ENCODE assay signal across 13 cellular contexts in the genomic region with DNA sequence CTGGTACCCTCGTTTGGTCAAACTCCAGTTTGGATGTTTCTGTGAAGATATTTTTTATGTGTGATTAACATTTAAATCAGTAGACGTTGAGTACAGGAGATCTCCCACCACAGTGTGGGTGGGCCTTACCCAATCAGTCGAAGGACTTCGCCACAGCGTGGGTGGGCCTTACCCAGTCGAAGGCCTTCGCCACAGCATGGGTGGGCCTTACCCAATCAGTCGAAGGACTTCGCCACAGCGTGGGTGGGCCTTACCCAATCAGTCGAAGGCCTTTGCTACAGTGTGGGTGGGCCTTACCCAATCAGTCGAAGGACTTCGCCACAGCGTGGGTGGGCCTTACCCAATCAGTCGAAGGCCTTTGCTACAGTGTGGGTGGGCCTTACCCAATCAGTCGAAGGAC. TPM values are rescaled to one million over a fixed set of nuclear protein-coding genes. Genes with fewer than 3 reads are reported as not detected.
DNase-seq lines count a peak whose midpoint lies in the region; ATAC-seq, FAIRE-seq and TF ChIP-seq lines count a peak whose summit lies in the region.
"Not testable (repeated sequence)": the region's sequence is repeated elsewhere in the genome, so short reads cannot be mapped to it uniquely, and the experiment has no call there.
"Had no signal": no experiment of that assay in that cellular context is flagged by ENCODE, and none has a peak within 500 bp of the region (broad histone marks: within the 10 kb centered on the region; RNA-seq: fewer than 3 reads in every experiment).

No MANE protein-coding gene starts in this region.

- not testable (repeated sequence) for H3K36me3 Mint-ChIP-seq in T-helper 17 cell (ENCODE audit: low read depth)
- H3K36me3 Mint-ChIP-seq in activated CD4-positive, alpha-beta memory T cell treated with anti-CD3 and anti-CD28 coated beads, Interleukin-2, amount 10 ng/mL, durations not matched to agents 7 days and 5 days (ENCODE audit: low read depth) = peaks cover 21% of the 10 kb centered on the region
- peaks cover 16% of the 10 kb centered on the region for H3K36me3 Mint-ChIP-seq in natural killer cell treated with Interleukin-12 subunit alpha and Interleukin-12 subunit beta and Interleukin-15 and Interleukin-18, amount 100 ng/mL, for 72 hours
- H3K36me3 Mint-ChIP-seq in stimulated activated effector memory CD8-positive, alpha-beta T cell treated with anti-CD3 and anti-CD28 coated beads, Interleukin-12 subunit alpha, Interleukin-12 subunit beta, amount 100 ng/mL, for 72 hours = peaks cover 51% of the 10 kb centered on the region

- POLR2A ChIA-PET in activated CD4-positive, alpha-beta memory T cell treated with anti-CD3 and anti-CD28 coated beads, Interleukin-2, amount 10 ng/mL, durations not matched to agents 7 days and 5 days (lab: Charles Lee) = interaction anchor here (2.4 kb wide), 1 partner anchor 25 kb away, joined by 9 read pairs; the partner anchor contains the start of gene D2HGDH
- POLR2A ChIA-PET in K562 (lab: Yijun Ruan, JAX) = not testable (repeated sequence)

- intact Hi-C loops in K562 (cut with micrococcal nuclease) = not testable (repeated sequence)

- H3K27me3 Mint-ChIP-seq in T-helper 17 cell; activated CD4-positive, alpha-beta memory T cell treated with anti-CD3 and anti-CD28 coated beads, Interleukin-2, amount 10 ng/mL, durations not matched to agents 7 days and 5 days; natural killer cell treated with Interleukin-12 subunit alpha and Interleukin-12 subunit beta and Interleukin-15 and Interleukin-18, amount 100 ng/mL, for 72 hours: not testable (repeated sequence)

- in situ Hi-C loops in K562 (cut with MboI) = not testable (repeated sequence)

- peaks cover 13 to 21% of the 10 kb centered on the region in 2 experiments for H3K4me1 ChIP-seq in K562 (replicated peaks in 1 of 2; ENCODE audit: control insufficient read depth in 2 of 2, insufficient read depth in 2 of 2, low read length in 2 of 2)
- not testable (repeated sequence) for H3K4me1 ChIP-seq in hepatocyte (ENCODE audit: insufficient read depth)

- not testable (repeated sequence) for H3K27me3 ChIP-seq in K562 (ENCODE audit: control insufficient read depth in 2 of 2, insufficient read depth in 2 of 2, low read length in 2 of 2); hepatocyte

- H3K9me2 ChIP-seq in hepatocyte (replicated peaks; ENCODE audit: insufficient read depth) = not testable (repeated sequence)

- H2AFZ ChIP-seq in K562 (ENCODE audit: low read depth, low read length); hepatocyte: not testable (repeated sequence)

- WGBS in K562 (ENCODE audit: insufficient coverage, low coverage, missing lambda C conversion rate) = 95% methylated on average over 10 of the region's 16 CpGs
- 98% methylated on average over 7 of the region's 16 CpGs for WGBS in hepatocyte (ENCODE audit: low lambda C conversion rate, missing lambda C conversion rate)

- not testable (repeated sequence) for H3K9me3 ChIP-seq in T-helper 17 cell (ENCODE audit: control insufficient read depth, low read length, poor library complexity, severe bottlenecking); K562 (replicated peaks; ENCODE audit: control insufficient read depth, insufficient read depth, low read depth, low read length); hepatocyte (ENCODE audit: low read depth)

- H3K4me3 Mint-ChIP-seq in T-helper 17 cell = not testable (repeated sequence)
- peak overlapping the region; percentile 1 for H3K4me3 Mint-ChIP-seq in activated CD4-positive, alpha-beta memory T cell treated with anti-CD3 and anti-CD28 coated beads, Interleukin-2, amount 10 ng/mL, durations not matched to agents 7 days and 5 days
- peak overlapping the region; percentile 26 for H3K4me3 Mint-ChIP-seq in natural killer cell treated with Interleukin-12 subunit alpha and Interleukin-12 subunit beta and Interleukin-15 and Interleukin-18, amount 100 ng/mL, for 72 hours
- peak overlapping the region; percentile 7 for H3K4me3 Mint-ChIP-seq in stimulated activated effector memory CD8-positive, alpha-beta T cell treated with anti-CD3 and anti-CD28 coated beads, Interleukin-12 subunit alpha, Interleukin-12 subunit beta, amount 100 ng/mL, for 72 hours

- H3K9me1 ChIP-seq in K562 (ENCODE audit: control insufficient read depth, insufficient read depth, low read length) = not testable (repeated sequence)

- CTCF ChIA-PET in activated CD4-positive, alpha-beta memory T cell treated with anti-CD3 and anti-CD28 coated beads, Interleukin-2, amount 10 ng/mL, durations not matched to agents 7 days and 5 days (lab: Charles Lee) = not testable (repeated sequence)
- CTCF ChIA-PET in K562 (lab: Yijun Ruan, JAX; ENCODE audit: low intra/inter-chr PET ratio) = interaction anchor here (0.6 kb wide), 1 partner anchor 1330 kb away, joined by 3 read pairs; no protein-coding TSS in a partner anchor

- H3K9ac ChIP-seq in K562 (ENCODE audit: insufficient read depth in 1 of 2, low read depth in 2 of 2, low read length in 2 of 2) = not testable (repeated sequence)

- not testable (repeated sequence) for TF ChIP-seq CTCF in C4-2B (conservative IDR thresholded peaks at IDR 0.05); K562 (IDR thresholded peaks at IDR 0.05 in 2 of 3, conservative IDR thresholded peaks at IDR 0.05 in 1 of 3; ENCODE audit: insufficient read depth in 2 of 3, low read depth in 1 of 3, low read length in 3 of 3); hepatocyte (IDR thresholded peaks at IDR 0.05; ENCODE audit: poor library complexity)

- not testable (repeated sequence) for H3K9me3 Mint-ChIP-seq in activated CD4-positive, alpha-beta memory T cell treated with anti-CD3 and anti-CD28 coated beads, Interleukin-2, amount 10 ng/mL, durations not matched to agents 7 days and 5 days; natural killer cell treated with Interleukin-12 subunit alpha and Interleukin-12 subunit beta and Interleukin-15 and Interleukin-18, amount 100 ng/mL, for 72 hours; stimulated activated effector memory CD8-positive, alpha-beta T cell treated with anti-CD3 and anti-CD28 coated beads, Interleukin-12 subunit alpha, Interleukin-12 subunit beta, amount 100 ng/mL, for 72 hours

- not testable (repeated sequence) for DNase-seq in T-helper 17 cell; activated CD4-positive, alpha-beta memory T cell treated with anti-CD3 and anti-CD28 coated beads, Interleukin-2, amount 10 ng/mL, durations not matched to agents 7 days and 5 days; K562 (ENCODE audit: extremely low read depth in 1 of 4, low spot score in 3 of 4); hepatocyte (ENCODE audit: low spot score); stimulated activated effector memory CD8-positive, alpha-beta T cell treated with anti-CD3 and anti-CD28 coated beads, Interleukin-12 subunit alpha, Interleukin-12 subunit beta, amount 100 ng/mL, for 72 hours (ENCODE audit: low spot score in 2 of 2)
- peak; percentile 45 for DNase-seq in natural killer cell treated with Interleukin-12 subunit alpha and Interleukin-12 subunit beta and Interleukin-15 and Interleukin-18, amount 100 ng/mL, for 72 hours (ENCODE audit: low spot score)

- not testable (repeated sequence) for H4K20me1 ChIP-seq in K562 (replicated peaks; ENCODE audit: control insufficient read depth, insufficient read depth, low read length); hepatocyte (ENCODE audit: insufficient read depth, poor library complexity, severe bottlenecking)

- not testable (repeated sequence) for TF ChIP-seq RAD21 in K562 (CRISPR knock-in tag; conservative IDR thresholded peaks at IDR 0.05 in 1 of 2, IDR thresholded peaks at IDR 0.05 in 1 of 2)

- not testable (repeated sequence) for H3K4me3 ChIP-seq in K562, hepatocyte

- not testable (repeated sequence) for TF ChIP-seq EP300 in K562 (IDR thresholded peaks at IDR 0.05; ENCODE audit: low read length)

- H3K27ac Mint-ChIP-seq in T-helper 17 cell = peak overlapping the region; percentile 45
- peak overlapping the region; percentile 70 for H3K27ac Mint-ChIP-seq in activated CD4-positive, alpha-beta memory T cell treated with anti-CD3 and anti-CD28 coated beads, Interleukin-2, amount 10 ng/mL, durations not matched to agents 7 days and 5 days
- peak overlapping the region in 1 of 2 donors; percentile 2 for H3K27ac Mint-ChIP-seq in natural killer cell treated with Interleukin-12 subunit alpha and Interleukin-12 subunit beta and Interleukin-15 and Interleukin-18, amount 100 ng/mL, for 72 hours
- H3K27ac Mint-ChIP-seq in stimulated activated effector memory CD8-positive, alpha-beta T cell treated with anti-CD3 and anti-CD28 coated beads, Interleukin-12 subunit alpha, Interleukin-12 subunit beta, amount 100 ng/mL, for 72 hours = not testable (repeated sequence)

- not testable (repeated sequence) for FAIRE-seq in K562 (lab: Jason Lieb, UNC)

- TF ChIP-seq POLR2A in K562 (conservative IDR thresholded peaks at IDR 0.05) = not testable (repeated sequence)

- not testable (repeated sequence) for ATAC-seq in T-helper 17 cell; K562; natural killer cell treated with Interleukin-12 subunit alpha and Interleukin-12 subunit beta and Interleukin-15 and Interleukin-18, amount 100 ng/mL, for 72 hours; stimulated activated effector memory CD8-positive, alpha-beta T cell treated with anti-CD3 and anti-CD28 coated beads, Interleukin-12 subunit alpha, Interleukin-12 subunit beta, amount 100 ng/mL, for 72 hours

- H3K27ac ChIP-seq in C4-2B (peak overlapping the region; percentile 61; the same call in 1 of the 2 replicates), hepatocyte (peak overlapping the region; percentile 55)
- not testable (repeated sequence) for H3K27ac ChIP-seq in K562 (ENCODE audit: extremely low read depth, low read depth, low read length)

- not testable (repeated sequence) for BruUV-seq in K562 (replicated peaks; lab: Mats Ljungman, UMichigan)

- H3K36me3 ChIP-seq in K562 (ENCODE audit: control insufficient read depth, insufficient read depth, low read length) = peaks cover 50% of the 10 kb centered on the region; the same call in 2 of the 3 replicates
- H3K36me3 ChIP-seq in hepatocyte (replicated peaks; ENCODE audit: insufficient read depth, low read depth) = not testable (repeated sequence)

- H3K79me2 ChIP-seq in K562 (ENCODE audit: control insufficient read depth, insufficient read depth, low read length); hepatocyte: not testable (repeated sequence)

- peaks cover 23% of the 10 kb centered on the region for H3K4me1 Mint-ChIP-seq in T-helper 17 cell
- H3K4me1 Mint-ChIP-seq in activated CD4-positive, alpha-beta memory T cell treated with anti-CD3 and anti-CD28 coated beads, Interleukin-2, amount 10 ng/mL, durations not matched to agents 7 days and 5 days = peaks cover 57% of the 10 kb centered on the region
- peaks cover 46 to 49% of the 10 kb centered on the region in 2 donors for H3K4me1 Mint-ChIP-seq in natural killer cell treated with Interleukin-12 subunit alpha and Interleukin-12 subunit beta and Interleukin-15 and Interleukin-18, amount 100 ng/mL, for 72 hours (ENCODE audit: low read depth in 2 of 2)
- H3K4me1 Mint-ChIP-seq in stimulated activated effector memory CD8-positive, alpha-beta T cell treated with anti-CD3 and anti-CD28 coated beads, Interleukin-12 subunit alpha, Interleukin-12 subunit beta, amount 100 ng/mL, for 72 hours = peaks cover 49% of the 10 kb centered on the region

- not testable (repeated sequence) for H3K4me2 ChIP-seq in K562 (ENCODE audit: insufficient read depth, low read length); hepatocyte

RNA-seq across cellular contexts. Expression of gene GAL3ST2, which starts 16.7 kb away (rescaled TPM):
- total RNA-seq in T-helper 17 cell (1 to 10 TPM; 2.2 to 2.4 TPM), K562 (2014; rRNA removed) (0.61 TPM in 1 of 2 replicates, not detected in the other), K562 (2014; rRNA removed; fragmentation: Illumina TruSeq; extraction: Trizol) (not detected in 2 replicates), K562 (2015; rRNA removed; fragmentation: Illumina TruSeq; extraction: Trizol) (not detected in 2 replicates), K562 (2021) (0.31 and 0.42 TPM in 2 replicates), hepatocyte (0.20 and 0.53 TPM in 2 replicates)
- under 1 TPM; 0.23 to 0.58 TPM for total RNA-seq in activated CD4-positive, alpha-beta memory T cell treated with anti-CD3 and anti-CD28 coated beads, Interleukin-2, amount 10 ng/mL, durations not matched to agents 7 days and 5 days
- 0.51 and 1.8 TPM in 2 replicates for total RNA-seq in K562 (2011; cell fraction: chromatin; rRNA removed; ENCODE audit: low replicate concordance)
- total RNA-seq in K562 (2011; cell fraction: nucleolus; rRNA removed) = 1.8 and 2.2 TPM in 2 replicates
- total RNA-seq in K562 (2011; cell fraction: nucleoplasm; rRNA removed) = 1.1 TPM in 1 of 2 replicates, not detected in the other
- polyA plus RNA-seq in K562 (2011; rRNA removed) (0.08 TPM in 1 of 2 replicates, not detected in the other), K562 (2014; fragmentation: Illumina TruSeq; extraction: Trizol) (not detected in 2 replicates), K562 (2014; fragmentation: Nextera tagmentation; extraction: Ambion mirVana) (not detected), K562 (2014; rRNA removed) (0.38 TPM in 1 of 2 replicates, not detected in the other), hepatocyte (not detected in 2 replicates)
- not detected in 2 replicates for polyA plus RNA-seq in K562 (2011; cell fraction: cytosol; rRNA removed)
- 0.15 and 0.43 TPM in 2 replicates for polyA plus RNA-seq in K562 (2011; cell fraction: nucleus; rRNA removed)
- 0.90 and 1.00 TPM in 2 replicates for polyA plus RNA-seq in K562 (2012)
- not detected in 2 replicates for polyA minus RNA-seq in K562 (2011; rRNA and poly(A)+ RNA removed)
- polyA minus RNA-seq in K562 (2011; cell fraction: cytosol; rRNA and poly(A)+ RNA removed) = not detected in 2 replicates
- 0.33 and 0.67 TPM in 2 replicates for polyA minus RNA-seq in K562 (2011; cell fraction: nucleus; rRNA and poly(A)+ RNA removed)
- total RNA-seq in natural killer cell treated with Interleukin-12 subunit alpha and Interleukin-12 subunit beta and Interleukin-15 and Interleukin-18, amount 100 ng/mL, for 72 hours = 1 to 10 TPM in 1 of 2 donors, under 1 TPM in 1; 0.83 to 2.8 TPM
- total RNA-seq: GM23248, HT-29, LHCN-M2, MCF 10A had no signal
- polyA plus RNA-seq: AG04450, GM23248 had no signal

RNA-seq across cellular contexts. Expression of gene D2HGDH, which starts 25.5 kb away (rescaled TPM):
- total RNA-seq in T-helper 17 cell (10 to 100 TPM; 28.0 to 32.6 TPM), K562 (2014; rRNA removed) (22.4 and 23.3 TPM in 2 replicates), K562 (2014; rRNA removed; fragmentation: Illumina TruSeq; extraction: Trizol) (1.7 and 4.4 TPM in 2 replicates), K562 (2015; rRNA removed; fragmentation: Illumina TruSeq; extraction: Trizol) (10.3 and 10.9 TPM in 2 replicates), K562 (2021) (26.0 and 30.8 TPM in 2 replicates), hepatocyte (12.9 TPM in 2 replicates)
- 10 to 100 TPM; 24.6 to 25.0 TPM for total RNA-seq in activated CD4-positive, alpha-beta memory T cell treated with anti-CD3 and anti-CD28 coated beads, Interleukin-2, amount 10 ng/mL, durations not matched to agents 7 days and 5 days
- 47.1 and 160 TPM in 2 replicates for total RNA-seq in K562 (2011; cell fraction: chromatin; rRNA removed; ENCODE audit: low replicate concordance)
- 99.4 and 106 TPM in 2 replicates for total RNA-seq in K562 (2011; cell fraction: nucleolus; rRNA removed)
- 49.9 and 63.9 TPM in 2 replicates for total RNA-seq in K562 (2011; cell fraction: nucleoplasm; rRNA removed)
- polyA plus RNA-seq in K562 (2011; rRNA removed) (15.2 and 25.7 TPM in 2 replicates), K562 (2014; fragmentation: Illumina TruSeq; extraction: Trizol) (5.1 and 10.1 TPM in 2 replicates), K562 (2014; fragmentation: Nextera tagmentation; extraction: Ambion mirVana) (under 1 TPM; 0.39 to 0.52 TPM), K562 (2014; rRNA removed) (26.5 and 29.0 TPM in 2 replicates), hepatocyte (41.2 and 54.8 TPM in 2 replicates)
- polyA plus RNA-seq in K562 (2011; cell fraction: cytosol; rRNA removed) = 10.4 and 20.9 TPM in 2 replicates
- 136 and 197 TPM in 2 replicates for polyA plus RNA-seq in K562 (2011; cell fraction: nucleus; rRNA removed)
- 28.7 and 36.6 TPM in 2 replicates for polyA plus RNA-seq in K562 (2012)
- polyA minus RNA-seq in K562 (2011; rRNA and poly(A)+ RNA removed) = 4.4 and 10.4 TPM in 2 replicates
- 14.4 and 21.0 TPM in 2 replicates for polyA minus RNA-seq in K562 (2011; cell fraction: cytosol; rRNA and poly(A)+ RNA removed)
- 33.7 and 35.7 TPM in 2 replicates for polyA minus RNA-seq in K562 (2011; cell fraction: nucleus; rRNA and poly(A)+ RNA removed)
- total RNA-seq in natural killer cell treated with Interleukin-12 subunit alpha and Interleukin-12 subunit beta and Interleukin-15 and Interleukin-18, amount 100 ng/mL, for 72 hours = 10 to 100 TPM; 36.6 to 60.1 TPM

RNA-seq across cellular contexts. Expression of gene NEU4, which starts 49.1 kb away (rescaled TPM):
- total RNA-seq in T-helper 17 cell = 1 to 10 TPM; 4.1 to 9.4 TPM
- total RNA-seq in activated CD4-positive, alpha-beta memory T cell treated with anti-CD3 and anti-CD28 coated beads, Interleukin-2, amount 10 ng/mL, durations not matched to agents 7 days and 5 days = under 1 TPM; 0.38 to 0.43 TPM
- total RNA-seq in K562 (2011; cell fraction: chromatin; rRNA removed; ENCODE audit: low replicate concordance) = 1.3 TPM in 1 of 2 replicates, not detected in the other
- 0.50 and 0.66 TPM in 2 replicates for total RNA-seq in K562 (2011; cell fraction: nucleolus; rRNA removed)
- total RNA-seq in K562 (2011; cell fraction: nucleoplasm; rRNA removed) = 0.29 and 1.1 TPM in 2 replicates
- not detected in 2 replicates for total RNA-seq in K562 (2014; rRNA removed)
- total RNA-seq in K562 (2014; rRNA removed; fragmentation: Illumina TruSeq; extraction: Trizol) = not detected in 2 replicates
- not detected in 2 replicates for total RNA-seq in K562 (2015; rRNA removed; fragmentation: Illumina TruSeq; extraction: Trizol)
- 0.38 and 0.40 TPM in 2 replicates for total RNA-seq in K562 (2021)
- 0.12 TPM in 1 of 2 replicates, not detected in the other for polyA plus RNA-seq in K562 (2011; rRNA removed)
- polyA plus RNA-seq in K562 (2011; cell fraction: cytosol; rRNA removed) = 0.12 and 0.21 TPM in 2 replicates
- polyA plus RNA-seq in K562 (2011; cell fraction: nucleus; rRNA removed) = 0.14 and 0.65 TPM in 2 replicates
- polyA plus RNA-seq in K562 (2012) = 0.55 and 1.1 TPM in 2 replicates
- polyA plus RNA-seq in K562 (2014; fragmentation: Illumina TruSeq; extraction: Trizol) = not detected in 2 replicates
- polyA plus RNA-seq in K562 (2014; fragmentation: Nextera tagmentation; extraction: Ambion mirVana) = not detected
- 0.01 TPM in 1 of 2 replicates, not detected in the other for polyA plus RNA-seq in K562 (2014; rRNA removed)
- not detected in 2 replicates for polyA minus RNA-seq in K562 (2011; rRNA and poly(A)+ RNA removed)
- polyA minus RNA-seq in K562 (2011; cell fraction: cytosol; rRNA and poly(A)+ RNA removed) = not detected in 2 replicates
- 0.27 TPM in 1 of 2 replicates, not detected in the other for polyA minus RNA-seq in K562 (2011; cell fraction: nucleus; rRNA and poly(A)+ RNA removed)
- 6.8 and 9.3 TPM in 2 replicates for total RNA-seq in hepatocyte
- 8.7 and 10.2 TPM in 2 replicates for polyA plus RNA-seq in hepatocyte
- 1 to 10 TPM in 1 of 2 donors, under 1 TPM in 1; 0.86 to 3.8 TPM for total RNA-seq in natural killer cell treated with Interleukin-12 subunit alpha and Interleukin-12 subunit beta and Interleukin-15 and Interleukin-18, amount 100 ng/mL, for 72 hours
- total RNA-seq: GM23248, H7, LHCN-M2, MCF 10A had no signal
- polyA plus RNA-seq: AG04450, GM23248 had no signal

RNA-seq across cellular contexts. Expression of gene ING5, which starts 58.1 kb away (rescaled TPM):
- total RNA-seq in T-helper 17 cell (10 to 100 TPM; 50.2 to 60.8 TPM), K562 (2014; rRNA removed) (28.7 and 30.5 TPM in 2 replicates), K562 (2014; rRNA removed; fragmentation: Illumina TruSeq; extraction: Trizol) (23.2 and 27.9 TPM in 2 replicates), K562 (2015; rRNA removed; fragmentation: Illumina TruSeq; extraction: Trizol) (26.9 and 28.4 TPM in 2 replicates), K562 (2021) (25.1 and 27.5 TPM in 2 replicates), hepatocyte (17.5 and 33.4 TPM in 2 replicates)
- 10 to 100 TPM; 26.4 to 27.4 TPM for total RNA-seq in activated CD4-positive, alpha-beta memory T cell treated with anti-CD3 and anti-CD28 coated beads, Interleukin-2, amount 10 ng/mL, durations not matched to agents 7 days and 5 days
- 115 and 209 TPM in 2 replicates for total RNA-seq in K562 (2011; cell fraction: chromatin; rRNA removed; ENCODE audit: low replicate concordance)
- total RNA-seq in K562 (2011; cell fraction: nucleolus; rRNA removed) = 112 and 114 TPM in 2 replicates
- total RNA-seq in K562 (2011; cell fraction: nucleoplasm; rRNA removed) = 67.4 and 95.2 TPM in 2 replicates
- polyA plus RNA-seq in K562 (2011; rRNA removed) (32.0 and 37.2 TPM in 2 replicates), K562 (2014; fragmentation: Illumina TruSeq; extraction: Trizol) (21.9 and 23.2 TPM in 2 replicates), K562 (2014; fragmentation: Nextera tagmentation; extraction: Ambion mirVana) (10 to 100 TPM; 10.4 to 13.2 TPM), K562 (2014; rRNA removed) (53.3 and 73.4 TPM in 2 replicates), hepatocyte (27.6 and 28.9 TPM in 2 replicates)
- 27.3 and 27.8 TPM in 2 replicates for polyA plus RNA-seq in K562 (2011; cell fraction: cytosol; rRNA removed)
- polyA plus RNA-seq in K562 (2011; cell fraction: nucleus; rRNA removed) = 77.4 and 82.1 TPM in 2 replicates
- polyA plus RNA-seq in K562 (2012) = 23.3 and 29.6 TPM in 2 replicates
- polyA minus RNA-seq in K562 (2011; rRNA and poly(A)+ RNA removed) = 33.2 and 34.8 TPM in 2 replicates
- 17.5 and 22.4 TPM in 2 replicates for polyA minus RNA-seq in K562 (2011; cell fraction: cytosol; rRNA and poly(A)+ RNA removed)
- 22.6 and 23.5 TPM in 2 replicates for polyA minus RNA-seq in K562 (2011; cell fraction: nucleus; rRNA and poly(A)+ RNA removed)
- total RNA-seq in natural killer cell treated with Interleukin-12 subunit alpha and Interleukin-12 subunit beta and Interleukin-15 and Interleukin-18, amount 100 ng/mL, for 72 hours = 10 to 100 TPM; 27.8 to 70.6 TPM
